Comparison of ENCODE assay signal across 17 cellular contexts in the genomic region with DNA sequence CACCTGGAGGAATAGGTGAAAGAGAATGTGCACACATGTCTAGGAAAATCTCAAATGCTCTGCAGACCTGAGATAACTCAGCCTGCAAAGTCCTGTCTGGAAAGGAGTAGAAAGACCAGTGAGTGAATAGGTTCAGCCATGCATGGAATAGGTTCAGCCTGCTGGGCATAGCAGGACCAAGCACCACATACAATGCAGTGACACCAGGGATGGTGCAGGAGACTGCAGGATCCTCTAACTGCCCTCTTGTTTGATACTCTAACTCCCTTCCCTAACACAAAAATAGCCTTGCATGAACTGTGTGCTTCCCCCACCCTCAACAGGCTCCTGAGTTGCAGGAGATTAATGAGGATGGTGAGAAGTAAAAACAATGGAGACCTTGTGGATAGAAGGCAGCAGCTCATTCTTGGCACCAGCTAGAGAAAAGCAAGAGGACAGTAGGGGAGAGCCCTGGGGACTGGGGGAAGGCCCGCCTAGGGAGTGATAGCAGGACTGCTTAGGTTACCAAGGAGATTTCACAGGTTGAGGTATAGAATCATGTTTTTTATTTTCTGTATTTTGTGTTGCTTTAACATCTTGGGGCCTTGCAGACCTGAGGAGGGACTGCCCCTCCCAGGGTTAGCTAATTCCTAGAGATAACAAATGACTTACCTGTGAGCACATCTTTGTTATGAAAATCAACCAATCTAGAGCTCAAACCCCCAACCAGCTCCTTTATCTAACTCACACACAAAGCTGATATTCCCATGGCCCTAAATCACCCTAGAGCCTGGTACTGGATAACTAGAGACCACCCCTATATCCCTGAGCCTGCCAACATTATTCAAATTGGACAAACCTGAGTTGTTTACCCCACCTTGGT.
A peak's percentile ranks its signal among the peaks of the same experiment; 100 is the strongest.
DNase-seq lines count a peak whose midpoint lies in the region; ATAC-seq and TF ChIP-seq lines count a peak whose summit lies in the region.
"Had no signal": no experiment of that assay in that cellular context is flagged by ENCODE, and none has a peak within 500 bp of the region (broad histone marks: within the 10 kb centered on the region; RNA-seq: fewer than 3 reads in every experiment).

No MANE protein-coding gene starts in this region.

- H3K36me3 ChIP-seq in HUES6 (ENCODE audit: control insufficient read depth, insufficient read depth, low read length), result no peaks in the 10 kb centered on the region
- H3K36me3 ChIP-seq in endodermal cell (ENCODE audit: control insufficient read depth, insufficient read depth, low read length), result no peaks in the 10 kb centered on the region
- no peaks in the 10 kb centered on the region for H3K36me3 ChIP-seq in neural progenitor cell

- H3K79me2 ChIP-seq in neural progenitor cell (ENCODE audit: low read depth), result no peaks in the 10 kb centered on the region

- H3F3A ChIP-seq in neural progenitor cell (ENCODE audit: low read depth), result peaks cover 16% of the 10 kb centered on the region

- peaks cover 37% of the 10 kb centered on the region for H3K4me1 ChIP-seq in HUES6 (ENCODE audit: control insufficient read depth, insufficient read depth, low read length)
- H3K4me1 ChIP-seq in endodermal cell (ENCODE audit: control insufficient read depth, insufficient read depth, low read length), result peaks cover 11% of the 10 kb centered on the region
- peaks cover 37% of the 10 kb centered on the region for H3K4me1 ChIP-seq in neural progenitor cell

- DNase-seq in ELF-1 (ENCODE audit: low read depth, low spot score), result peak; percentile 24
- DNase-seq in endodermal cell, result peak; percentile 76
- peak; percentile 57 for DNase-seq in neural progenitor cell (ENCODE audit: low spot score)
- no peak for DNase-seq in T-helper 9 cell
- DNase-seq: CD8-positive, alpha-beta T cell; COR-L47; DMS153; DMS79 treated with DMSO at 0.1 percent for 48 hours; EL; GDM1; H7 had no signal

- peak overlapping the region; percentile 62 for H3K4me2 ChIP-seq in neural progenitor cell

- no peaks in the 10 kb centered on the region for H3K36me3 Mint-ChIP-seq in endodermal cell (ENCODE audit: low read depth)
- no peaks in the 10 kb centered on the region for H3K36me3 Mint-ChIP-seq in neural progenitor cell
- H3K36me3 Mint-ChIP-seq: CD14-positive monocyte; CD8-positive, alpha-beta T cell had no signal

- TF ChIP-seq CTCF in endodermal cell (conservative IDR thresholded peaks at IDR 0.05) (no peak), neural progenitor cell (IDR thresholded peaks at IDR 0.05) (no peak)

- H3K27me3 Mint-ChIP-seq in endodermal cell (ENCODE audit: insufficient read depth), result peaks cover 33% of the 10 kb centered on the region
- H3K27me3 Mint-ChIP-seq in neural progenitor cell (ENCODE audit: insufficient read depth, low read depth), result peaks cover 2% of the 10 kb centered on the region

- H3K27ac ChIP-seq in HUES6 (ENCODE audit: low read depth, low read length) (no peak overlapping the region), endodermal cell (ENCODE audit: low read depth, low read length) (no peak overlapping the region), neural progenitor cell (peak overlapping the region; percentile 82)
- H3K27ac ChIP-seq: 22Rv1 had no signal

- H3K9me3 ChIP-seq in HUES6 (ENCODE audit: control insufficient read depth, insufficient read depth, low read depth, low read length) (no peaks in the 10 kb centered on the region), endodermal cell (ENCODE audit: control insufficient read depth, low read length) (no peaks in the 10 kb centered on the region), neural progenitor cell (ENCODE audit: low read depth) (no peaks in the 10 kb centered on the region)

- H4K20me1 ChIP-seq in neural progenitor cell (ENCODE audit: low read depth), result no peaks in the 10 kb centered on the region

- H3K27me3 ChIP-seq in HUES6 (ENCODE audit: control insufficient read depth, insufficient read depth, low read length) (peaks cover 46% of the 10 kb centered on the region), endodermal cell (ENCODE audit: control insufficient read depth, insufficient read depth, low read length, poor library complexity, severe bottlenecking) (no peaks in the 10 kb centered on the region), neural progenitor cell (peaks cover 12% of the 10 kb centered on the region)

- H3K9me3 Mint-ChIP-seq in endodermal cell, result no peaks in the 10 kb centered on the region
- no peaks in the 10 kb centered on the region for H3K9me3 Mint-ChIP-seq in neural progenitor cell
- H3K9me3 Mint-ChIP-seq: CD8-positive, alpha-beta T cell had no signal

- ATAC-seq in esophagus mucosa (no peak), HG02884 (IDR thresholded peaks at IDR 0.05; ENCODE audit: unreplicated experiment) (no peak), GM21381 (IDR thresholded peaks at IDR 0.05; ENCODE audit: unreplicated experiment) (no peak)
- ATAC-seq: CD8-positive, alpha-beta T cell had no signal

- H3K9ac ChIP-seq in HUES6 (ENCODE audit: low read length), result no peak overlapping the region
- H3K9ac ChIP-seq in endodermal cell (ENCODE audit: extremely low read depth, low read length, poor library complexity, severe bottlenecking), result no peak overlapping the region
- H3K9ac ChIP-seq in neural progenitor cell, result no peak overlapping the region

- H3K4me3 ChIP-seq in HUES6 (ENCODE audit: low read depth, low read length) (peak overlapping the region; percentile 13; the same call in 1 of the 2 replicates), endodermal cell (ENCODE audit: low read length) (peak overlapping the region; percentile 10), neural progenitor cell (no peak overlapping the region)

- peak overlapping the region; percentile 27 for H3K27ac Mint-ChIP-seq in endodermal cell
- no peak overlapping the region for H3K27ac Mint-ChIP-seq in neural progenitor cell
- H3K27ac Mint-ChIP-seq: CD8-positive, alpha-beta T cell had no signal

- WGBS in endodermal cell (ENCODE audit: insufficient coverage in 1 of 2, insufficient read length in 1 of 2), 2 experiments, result 41 to 83% methylated on average over 1 of the region's 1 CpG

- peak overlapping the region; percentile 1 for H3K4me3 Mint-ChIP-seq in endodermal cell
- no peak overlapping the region for H3K4me3 Mint-ChIP-seq in neural progenitor cell
- H3K4me3 Mint-ChIP-seq: CD14-positive monocyte; CD8-positive, alpha-beta T cell had no signal

- no peak overlapping the region for H2AFZ ChIP-seq in neural progenitor cell (replicated peaks)

- H3K4me1 Mint-ChIP-seq in endodermal cell (peaks cover 70% of the 10 kb centered on the region), neural progenitor cell (peaks cover 32% of the 10 kb centered on the region)
